Comparison of ENCODE assay signal across 1 cellular context in the genomic region with DNA sequence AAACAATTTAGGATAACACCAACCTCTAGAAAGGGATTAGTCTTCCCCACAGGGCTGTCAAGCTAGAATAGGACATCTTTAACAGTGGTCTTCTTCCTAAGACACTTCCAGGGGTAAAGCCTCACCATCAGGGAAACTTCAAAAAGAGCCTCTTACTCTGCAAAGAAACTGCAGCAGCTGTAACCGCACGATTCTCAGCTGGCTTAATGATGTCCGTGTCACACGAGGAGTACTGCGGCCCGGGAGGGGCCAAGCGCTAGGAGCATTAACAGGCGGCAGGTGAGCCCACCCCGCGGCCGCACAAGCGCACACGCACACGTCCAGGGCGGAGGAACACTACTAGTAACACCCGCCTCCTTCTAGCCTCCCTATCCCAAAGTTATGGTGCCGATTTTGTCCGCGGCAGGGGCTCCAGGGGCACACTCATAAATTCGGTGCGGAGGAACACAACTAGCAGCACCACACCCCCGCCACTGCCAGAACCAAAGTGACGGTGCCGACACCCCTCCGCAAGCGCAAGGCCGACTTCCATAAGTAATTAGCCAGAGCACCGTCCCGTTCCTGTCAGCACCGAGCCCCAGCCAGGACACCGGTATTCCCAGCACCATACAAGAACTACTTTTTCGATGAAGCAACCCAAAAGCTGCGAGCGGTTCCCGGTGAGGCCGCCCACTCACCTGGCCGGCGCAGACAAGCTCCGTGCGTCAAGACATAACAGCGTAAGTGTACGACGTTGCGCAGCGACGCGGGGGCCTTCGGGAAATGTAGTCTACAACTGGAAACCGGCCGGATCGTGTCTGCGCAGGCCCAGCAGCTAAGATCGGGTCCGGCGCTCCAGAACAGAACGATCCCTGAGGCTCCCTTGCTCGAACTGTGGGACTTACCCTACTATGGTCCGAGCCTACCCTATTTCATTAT.
TF ChIP-seq lines count a peak whose summit lies in the region.

A gene (plus strand): TSS at position 813 of the 918 bp plus-strand sequence. CDS start 3,572 bp downstream, outside the sequence.
A gene (minus strand): TSS at position 729 of the 918 bp plus-strand sequence. CDS start 8,116 bp downstream, outside the sequence.

TF ChIP-seq in HepG2, 621 proteins besides CTCF, POLR2A, EP300 and RAD21 (continued from another document and continues in another):
- TF ChIP-seq, protein P1, sequence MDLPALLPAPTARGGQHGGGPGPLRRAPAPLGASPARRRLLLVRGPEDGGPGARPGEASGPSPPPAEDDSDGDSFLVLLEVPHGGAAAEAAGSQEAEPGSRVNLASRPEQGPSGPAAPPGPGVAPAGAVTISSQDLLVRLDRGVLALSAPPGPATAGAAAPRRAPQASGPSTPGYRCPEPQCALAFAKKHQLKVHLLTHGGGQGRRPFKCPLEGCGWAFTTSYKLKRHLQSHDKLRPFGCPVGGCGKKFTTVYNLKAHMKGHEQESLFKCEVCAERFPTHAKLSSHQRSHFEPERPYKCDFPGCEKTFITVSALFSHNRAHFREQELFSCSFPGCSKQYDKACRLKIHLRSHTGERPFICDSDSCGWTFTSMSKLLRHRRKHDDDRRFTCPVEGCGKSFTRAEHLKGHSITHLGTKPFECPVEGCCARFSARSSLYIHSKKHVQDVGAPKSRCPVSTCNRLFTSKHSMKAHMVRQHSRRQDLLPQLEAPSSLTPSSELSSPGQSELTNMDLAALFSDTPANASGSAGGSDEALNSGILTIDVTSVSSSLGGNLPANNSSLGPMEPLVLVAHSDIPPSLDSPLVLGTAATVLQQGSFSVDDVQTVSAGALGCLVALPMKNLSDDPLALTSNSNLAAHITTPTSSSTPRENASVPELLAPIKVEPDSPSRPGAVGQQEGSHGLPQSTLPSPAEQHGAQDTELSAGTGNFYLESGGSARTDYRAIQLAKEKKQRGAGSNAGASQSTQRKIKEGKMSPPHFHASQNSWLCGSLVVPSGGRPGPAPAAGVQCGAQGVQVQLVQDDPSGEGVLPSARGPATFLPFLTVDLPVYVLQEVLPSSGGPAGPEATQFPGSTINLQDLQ (CRISPR knock-in tag; IDR thresholded peaks at IDR 0.05): peak; percentile 35; the same call in 1 of the 2 replicates
- TF ChIP-seq, protein P2, sequence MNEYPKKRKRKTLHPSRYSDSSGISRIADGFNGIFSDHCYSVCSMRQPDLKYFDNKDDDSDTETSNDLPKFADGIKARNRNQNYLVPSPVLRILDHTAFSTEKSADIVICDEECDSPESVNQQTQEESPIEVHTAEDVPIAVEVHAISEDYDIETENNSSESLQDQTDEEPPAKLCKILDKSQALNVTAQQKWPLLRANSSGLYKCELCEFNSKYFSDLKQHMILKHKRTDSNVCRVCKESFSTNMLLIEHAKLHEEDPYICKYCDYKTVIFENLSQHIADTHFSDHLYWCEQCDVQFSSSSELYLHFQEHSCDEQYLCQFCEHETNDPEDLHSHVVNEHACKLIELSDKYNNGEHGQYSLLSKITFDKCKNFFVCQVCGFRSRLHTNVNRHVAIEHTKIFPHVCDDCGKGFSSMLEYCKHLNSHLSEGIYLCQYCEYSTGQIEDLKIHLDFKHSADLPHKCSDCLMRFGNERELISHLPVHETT (CRISPR knock-in tag; conservative IDR thresholded peaks at IDR 0.05): no peak
- TF ChIP-seq, protein P3, sequence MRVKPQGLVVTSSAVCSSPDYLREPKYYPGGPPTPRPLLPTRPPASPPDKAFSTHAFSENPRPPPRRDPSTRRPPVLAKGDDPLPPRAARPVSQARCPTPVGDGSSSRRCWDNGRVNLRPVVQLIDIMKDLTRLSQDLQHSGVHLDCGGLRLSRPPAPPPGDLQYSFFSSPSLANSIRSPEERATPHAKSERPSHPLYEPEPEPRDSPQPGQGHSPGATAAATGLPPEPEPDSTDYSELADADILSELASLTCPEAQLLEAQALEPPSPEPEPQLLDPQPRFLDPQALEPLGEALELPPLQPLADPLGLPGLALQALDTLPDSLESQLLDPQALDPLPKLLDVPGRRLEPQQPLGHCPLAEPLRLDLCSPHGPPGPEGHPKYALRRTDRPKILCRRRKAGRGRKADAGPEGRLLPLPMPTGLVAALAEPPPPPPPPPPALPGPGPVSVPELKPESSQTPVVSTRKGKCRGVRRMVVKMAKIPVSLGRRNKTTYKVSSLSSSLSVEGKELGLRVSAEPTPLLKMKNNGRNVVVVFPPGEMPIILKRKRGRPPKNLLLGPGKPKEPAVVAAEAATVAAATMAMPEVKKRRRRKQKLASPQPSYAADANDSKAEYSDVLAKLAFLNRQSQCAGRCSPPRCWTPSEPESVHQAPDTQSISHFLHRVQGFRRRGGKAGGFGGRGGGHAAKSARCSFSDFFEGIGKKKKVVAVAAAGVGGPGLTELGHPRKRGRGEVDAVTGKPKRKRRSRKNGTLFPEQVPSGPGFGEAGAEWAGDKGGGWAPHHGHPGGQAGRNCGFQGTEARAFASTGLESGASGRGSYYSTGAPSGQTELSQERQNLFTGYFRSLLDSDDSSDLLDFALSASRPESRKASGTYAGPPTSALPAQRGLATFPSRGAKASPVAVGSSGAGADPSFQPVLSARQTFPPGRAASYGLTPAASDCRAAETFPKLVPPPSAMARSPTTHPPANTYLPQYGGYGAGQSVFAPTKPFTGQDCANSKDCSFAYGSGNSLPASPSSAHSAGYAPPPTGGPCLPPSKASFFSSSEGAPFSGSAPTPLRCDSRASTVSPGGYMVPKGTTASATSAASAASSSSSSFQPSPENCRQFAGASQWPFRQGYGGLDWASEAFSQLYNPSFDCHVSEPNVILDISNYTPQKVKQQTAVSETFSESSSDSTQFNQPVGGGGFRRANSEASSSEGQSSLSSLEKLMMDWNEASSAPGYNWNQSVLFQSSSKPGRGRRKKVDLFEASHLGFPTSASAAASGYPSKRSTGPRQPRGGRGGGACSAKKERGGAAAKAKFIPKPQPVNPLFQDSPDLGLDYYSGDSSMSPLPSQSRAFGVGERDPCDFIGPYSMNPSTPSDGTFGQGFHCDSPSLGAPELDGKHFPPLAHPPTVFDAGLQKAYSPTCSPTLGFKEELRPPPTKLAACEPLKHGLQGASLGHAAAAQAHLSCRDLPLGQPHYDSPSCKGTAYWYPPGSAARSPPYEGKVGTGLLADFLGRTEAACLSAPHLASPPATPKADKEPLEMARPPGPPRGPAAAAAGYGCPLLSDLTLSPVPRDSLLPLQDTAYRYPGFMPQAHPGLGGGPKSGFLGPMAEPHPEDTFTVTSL (CRISPR knock-in tag; IDR thresholded peaks at IDR 0.05; ENCODE audit: borderline replicate concordance): no peak
- TF ChIP-seq RARA (CRISPR knock-in tag; IDR thresholded peaks at IDR 0.05): no peak
- TF ChIP-seq HNF4G (IDR thresholded peaks at IDR 0.05; ENCODE audit: borderline replicate concordance, low read depth, low read length): no peak
- no peak for TF ChIP-seq HNF4G (CRISPR knock-in tag; IDR thresholded peaks at IDR 0.05; ENCODE audit: borderline replicate concordance, low read depth)
- TF ChIP-seq PHF8 (CRISPR knock-in tag; IDR thresholded peaks at IDR 0.05): peak; percentile 70
- TF ChIP-seq MLLT10 (CRISPR knock-in tag; IDR thresholded peaks at IDR 0.05): no peak
- no peak for TF ChIP-seq RELA (CRISPR knock-in tag; IDR thresholded peaks at IDR 0.05)
- TF ChIP-seq, protein P4, sequence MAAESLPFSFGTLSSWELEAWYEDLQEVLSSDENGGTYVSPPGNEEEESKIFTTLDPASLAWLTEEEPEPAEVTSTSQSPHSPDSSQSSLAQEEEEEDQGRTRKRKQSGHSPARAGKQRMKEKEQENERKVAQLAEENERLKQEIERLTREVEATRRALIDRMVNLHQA (CRISPR knock-in tag; IDR thresholded peaks at IDR 0.05): no peak
- TF ChIP-seq GABPA (IDR thresholded peaks at IDR 0.05; ENCODE audit: low read depth, low read length): no peak
- peak; percentile 75 for TF ChIP-seq GABPA (CRISPR knock-in tag; IDR thresholded peaks at IDR 0.05; ENCODE audit: low read depth)
- no peak for TF ChIP-seq RFX5 (IDR thresholded peaks at IDR 0.05; ENCODE audit: low read depth, low read length)
- TF ChIP-seq, protein P5, sequence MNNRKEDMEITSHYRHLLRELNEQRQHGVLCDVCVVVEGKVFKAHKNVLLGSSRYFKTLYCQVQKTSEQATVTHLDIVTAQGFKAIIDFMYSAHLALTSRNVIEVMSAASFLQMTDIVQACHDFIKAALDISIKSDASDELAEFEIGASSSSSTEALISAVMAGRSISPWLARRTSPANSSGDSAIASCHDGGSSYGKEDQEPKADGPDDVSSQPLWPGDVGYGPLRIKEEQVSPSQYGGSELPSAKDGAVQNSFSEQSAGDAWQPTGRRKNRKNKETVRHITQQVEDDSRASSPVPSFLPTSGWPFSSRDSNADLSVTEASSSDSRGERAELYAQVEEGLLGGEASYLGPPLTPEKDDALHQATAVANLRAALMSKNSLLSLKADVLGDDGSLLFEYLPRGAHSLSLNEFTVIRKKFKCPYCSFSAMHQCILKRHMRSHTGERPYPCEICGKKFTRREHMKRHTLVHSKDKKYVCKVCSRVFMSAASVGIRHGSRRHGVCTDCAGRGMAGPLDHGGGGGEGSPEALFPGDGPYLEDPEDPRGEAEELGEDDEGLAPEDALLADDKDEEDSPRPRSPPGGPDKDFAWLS (CRISPR knock-in tag; IDR thresholded peaks at IDR 0.05; ENCODE audit: borderline replicate concordance): no peak
- TF ChIP-seq ZNF354B (CRISPR knock-in tag; IDR thresholded peaks at IDR 0.05): no peak
- TF ChIP-seq, protein P6, sequence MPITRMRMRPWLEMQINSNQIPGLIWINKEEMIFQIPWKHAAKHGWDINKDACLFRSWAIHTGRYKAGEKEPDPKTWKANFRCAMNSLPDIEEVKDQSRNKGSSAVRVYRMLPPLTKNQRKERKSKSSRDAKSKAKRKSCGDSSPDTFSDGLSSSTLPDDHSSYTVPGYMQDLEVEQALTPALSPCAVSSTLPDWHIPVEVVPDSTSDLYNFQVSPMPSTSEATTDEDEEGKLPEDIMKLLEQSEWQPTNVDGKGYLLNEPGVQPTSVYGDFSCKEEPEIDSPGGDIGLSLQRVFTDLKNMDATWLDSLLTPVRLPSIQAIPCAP (CRISPR knock-in tag; IDR thresholded peaks at IDR 0.05; ENCODE audit: low read depth): no peak
- TF ChIP-seq RFX1 (IDR thresholded peaks at IDR 0.05): no peak
- no peak for TF ChIP-seq SP1 (IDR thresholded peaks at IDR 0.05)
- TF ChIP-seq SP1 (CRISPR knock-in tag; IDR thresholded peaks at IDR 0.05): peak; percentile 32; the same call in 1 of the 2 replicates
- TF ChIP-seq MXD4 (CRISPR knock-in tag; IDR thresholded peaks at IDR 0.05): 0 out of 2 replicates have a peak, but pooled peaks have one; percentile 22
- peak; percentile 100 for TF ChIP-seq ZNF441 (CRISPR knock-in tag; IDR thresholded peaks at IDR 0.05; ENCODE audit: borderline replicate concordance)
- peak; percentile 25; the same call in 1 of the 2 replicates for TF ChIP-seq HDAC1 (CRISPR knock-in tag; IDR thresholded peaks at IDR 0.05)
- TF ChIP-seq NR2F2 (IDR thresholded peaks at IDR 0.05; ENCODE audit: borderline replicate concordance, low read depth): peak; percentile 35; the same call in 1 of the 2 replicates
- TF ChIP-seq, protein P7, sequence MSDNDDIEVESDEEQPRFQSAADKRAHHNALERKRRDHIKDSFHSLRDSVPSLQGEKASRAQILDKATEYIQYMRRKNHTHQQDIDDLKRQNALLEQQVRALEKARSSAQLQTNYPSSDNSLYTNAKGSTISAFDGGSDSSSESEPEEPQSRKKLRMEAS (IDR thresholded peaks at IDR 0.05): peak; percentile 46; the same call in 1 of the 2 replicates
- TF ChIP-seq ZNF460 (CRISPR knock-in tag; IDR thresholded peaks at IDR 0.05; ENCODE audit: borderline replicate concordance): no peak
- TF ChIP-seq MXI1 (IDR thresholded peaks at IDR 0.05; ENCODE audit: borderline replicate concordance, low read depth, low read length): no peak; the same call in 2 of the 3 replicates
- TF ChIP-seq ZSCAN22 (CRISPR knock-in tag; IDR thresholded peaks at IDR 0.05): no peak
- TF ChIP-seq ARID2 (CRISPR knock-in tag; IDR thresholded peaks at IDR 0.05; ENCODE audit: borderline replicate concordance): no peak
- TF ChIP-seq NFE2 (CRISPR knock-in tag; IDR thresholded peaks at IDR 0.05): no peak
- TF ChIP-seq POLR2G (IDR thresholded peaks at IDR 0.05; ENCODE audit: low read depth, low read length): peak; percentile 72
- no peak for TF ChIP-seq ZNF282 (IDR thresholded peaks at IDR 0.05; ENCODE audit: partially characterized antibody)
- no peak; the same call in 1 of the 2 replicates for TF ChIP-seq SNAI1 (CRISPR knock-in tag; IDR thresholded peaks at IDR 0.05; ENCODE audit: borderline replicate concordance)
- no peak for TF ChIP-seq ZNF484 (CRISPR knock-in tag; IDR thresholded peaks at IDR 0.05; ENCODE audit: borderline replicate concordance, low read depth)
- peak; percentile 38; the same call in 1 of the 2 replicates for TF ChIP-seq ZNF121 (CRISPR knock-in tag; IDR thresholded peaks at IDR 0.05)
- TF ChIP-seq ONECUT2 (CRISPR knock-in tag; IDR thresholded peaks at IDR 0.05): no peak
- TF ChIP-seq KLF9 (CRISPR knock-in tag; IDR thresholded peaks at IDR 0.05; ENCODE audit: low read depth): no peak
- no peak for TF ChIP-seq NFE2L2 (IDR thresholded peaks at IDR 0.05; ENCODE audit: low read length)
- no peak; the same call in 1 of the 2 replicates for TF ChIP-seq NFYC (CRISPR knock-in tag; IDR thresholded peaks at IDR 0.05)
- TF ChIP-seq, protein P8, sequence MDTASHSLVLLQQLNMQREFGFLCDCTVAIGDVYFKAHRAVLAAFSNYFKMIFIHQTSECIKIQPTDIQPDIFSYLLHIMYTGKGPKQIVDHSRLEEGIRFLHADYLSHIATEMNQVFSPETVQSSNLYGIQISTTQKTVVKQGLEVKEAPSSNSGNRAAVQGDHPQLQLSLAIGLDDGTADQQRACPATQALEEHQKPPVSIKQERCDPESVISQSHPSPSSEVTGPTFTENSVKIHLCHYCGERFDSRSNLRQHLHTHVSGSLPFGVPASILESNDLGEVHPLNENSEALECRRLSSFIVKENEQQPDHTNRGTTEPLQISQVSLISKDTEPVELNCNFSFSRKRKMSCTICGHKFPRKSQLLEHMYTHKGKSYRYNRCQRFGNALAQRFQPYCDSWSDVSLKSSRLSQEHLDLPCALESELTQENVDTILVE (CRISPR knock-in tag; IDR thresholded peaks at IDR 0.05): peak; percentile 70; the same call in 1 of the 2 replicates
- TF ChIP-seq KDM3A (CRISPR knock-in tag; IDR thresholded peaks at IDR 0.05; ENCODE audit: low read depth): 0 out of 2 replicates have a peak, but pooled peaks have one; percentile 55
- 0 out of 2 replicates have a peak, but pooled peaks have one; percentile 11 for TF ChIP-seq ZNF335 (CRISPR knock-in tag; IDR thresholded peaks at IDR 0.05)
- no peak for TF ChIP-seq ZFP36L1 (CRISPR knock-in tag; IDR thresholded peaks at IDR 0.05)
- no peak for TF ChIP-seq ZNF773 (CRISPR knock-in tag; IDR thresholded peaks at IDR 0.05; ENCODE audit: borderline replicate concordance)
- 0 out of 2 replicates have a peak, but pooled peaks have one; percentile 40 for TF ChIP-seq ZNF747 (CRISPR knock-in tag; IDR thresholded peaks at IDR 0.05; ENCODE audit: borderline replicate concordance)
- TF ChIP-seq, protein P9, sequence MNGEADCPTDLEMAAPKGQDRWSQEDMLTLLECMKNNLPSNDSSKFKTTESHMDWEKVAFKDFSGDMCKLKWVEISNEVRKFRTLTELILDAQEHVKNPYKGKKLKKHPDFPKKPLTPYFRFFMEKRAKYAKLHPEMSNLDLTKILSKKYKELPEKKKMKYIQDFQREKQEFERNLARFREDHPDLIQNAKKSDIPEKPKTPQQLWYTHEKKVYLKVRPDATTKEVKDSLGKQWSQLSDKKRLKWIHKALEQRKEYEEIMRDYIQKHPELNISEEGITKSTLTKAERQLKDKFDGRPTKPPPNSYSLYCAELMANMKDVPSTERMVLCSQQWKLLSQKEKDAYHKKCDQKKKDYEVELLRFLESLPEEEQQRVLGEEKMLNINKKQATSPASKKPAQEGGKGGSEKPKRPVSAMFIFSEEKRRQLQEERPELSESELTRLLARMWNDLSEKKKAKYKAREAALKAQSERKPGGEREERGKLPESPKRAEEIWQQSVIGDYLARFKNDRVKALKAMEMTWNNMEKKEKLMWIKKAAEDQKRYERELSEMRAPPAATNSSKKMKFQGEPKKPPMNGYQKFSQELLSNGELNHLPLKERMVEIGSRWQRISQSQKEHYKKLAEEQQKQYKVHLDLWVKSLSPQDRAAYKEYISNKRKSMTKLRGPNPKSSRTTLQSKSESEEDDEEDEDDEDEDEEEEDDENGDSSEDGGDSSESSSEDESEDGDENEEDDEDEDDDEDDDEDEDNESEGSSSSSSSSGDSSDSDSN (CRISPR knock-in tag; IDR thresholded peaks at IDR 0.05): peak; percentile 78
